In genomic region chr1:216702170-216702569, GRCh38 we compare ENCODE assay signal across 17 cellular contexts. TPM values are rescaled to one million over a fixed set of nuclear protein-coding genes. Genes with fewer than 3 reads are reported as not detected.
DNase-seq lines count a peak whose midpoint lies in the region; ATAC-seq and TF ChIP-seq lines count a peak whose summit lies in the region.
"Had no signal": no experiment of that assay in that cellular context is flagged by ENCODE, and none has a peak within 500 bp of the region (broad histone marks: within the 10 kb centered on the region; RNA-seq: fewer than 3 reads in every experiment).

No MANE protein-coding gene starts in this region.

- TF ChIP-seq CTCF in endodermal cell (conservative IDR thresholded peaks at IDR 0.05) (no peak), ascending aorta (IDR thresholded peaks at IDR 0.05) (no peak)

- H3K4me1 ChIP-seq in endodermal cell (ENCODE audit: control insufficient read depth, insufficient read depth, low read length): peaks cover 2% of the 10 kb centered on the region
- no peaks in the 10 kb centered on the region for H3K4me1 ChIP-seq in ascending aorta

- CTCF ChIA-PET in activated naive CD4-positive, alpha-beta T cell treated with anti-CD3 and anti-CD28 coated beads for 36 hours (lab: Charles Lee): no interaction called here

- H3K36me3 ChIP-seq in endodermal cell (ENCODE audit: control insufficient read depth, insufficient read depth, low read length): no peaks in the 10 kb centered on the region
- H3K36me3 ChIP-seq in ascending aorta: no peaks in the 10 kb centered on the region

- no peak overlapping the region for H3K4me3 Mint-ChIP-seq in activated naive CD4-positive, alpha-beta T cell treated with anti-CD3 and anti-CD28 coated beads for 36 hours
- no peak overlapping the region for H3K4me3 Mint-ChIP-seq in endodermal cell
- no peak overlapping the region for H3K4me3 Mint-ChIP-seq in activated CD4-positive, alpha-beta T cell treated with anti-CD3 and anti-CD28 coated beads, Interleukin-2, amount 10 ng/mL, durations not matched to agents 24 days and 14 days
- H3K4me3 Mint-ChIP-seq: activated CD4-positive, alpha-beta memory T cell treated with anti-CD3 and anti-CD28 coated beads, Interleukin-2, amount 10 ng/mL, durations not matched to agents 7 days and 5 days; stimulated activated naive CD8-positive, alpha-beta T cell treated with anti-CD3 and anti-CD28 coated beads, Interleukin-15, Interleukin-2, amounts not matched to agents 100 ng/mL and 50 ng/mL, for 24 hours; T-cell had no signal

- intact Hi-C loops in activated naive CD4-positive, alpha-beta T cell treated with anti-CD3 and anti-CD28 coated beads for 36 hours (cut with micrococcal nuclease): no loop called here
- intact Hi-C loops in ascending aorta (cut with DNase I): no loop called here
- intact Hi-C loops in activated CD4-positive, alpha-beta T cell treated with anti-CD3 and anti-CD28 coated beads, Interleukin-2, amount 10 ng/mL, durations not matched to agents 24 days and 14 days (cut with micrococcal nuclease): no loop called here

- H3K4me3 ChIP-seq in endodermal cell (ENCODE audit: low read length) (no peak overlapping the region), ascending aorta (no peak overlapping the region)
- H3K4me3 ChIP-seq: GM23248 had no signal

- no peaks in the 10 kb centered on the region for H3K36me3 Mint-ChIP-seq in activated naive CD4-positive, alpha-beta T cell treated with anti-CD3 and anti-CD28 coated beads for 36 hours (ENCODE audit: low read depth)
- no peaks in the 10 kb centered on the region for H3K36me3 Mint-ChIP-seq in endodermal cell (ENCODE audit: low read depth)
- no peaks in the 10 kb centered on the region for H3K36me3 Mint-ChIP-seq in activated CD4-positive, alpha-beta T cell treated with anti-CD3 and anti-CD28 coated beads, Interleukin-2, amount 10 ng/mL, durations not matched to agents 24 days and 14 days (ENCODE audit: low read depth)
- H3K36me3 Mint-ChIP-seq: T-cell had no signal

- H3K27me3 ChIP-seq in endodermal cell (ENCODE audit: control insufficient read depth, insufficient read depth, low read length, poor library complexity, severe bottlenecking) (no peaks in the 10 kb centered on the region), ascending aorta (no peaks in the 10 kb centered on the region)

- no peaks in the 10 kb centered on the region for H3K9me3 Mint-ChIP-seq in activated naive CD4-positive, alpha-beta T cell treated with anti-CD3 and anti-CD28 coated beads for 36 hours
- H3K9me3 Mint-ChIP-seq in endodermal cell: no peaks in the 10 kb centered on the region
- H3K9me3 Mint-ChIP-seq in activated CD4-positive, alpha-beta T cell treated with anti-CD3 and anti-CD28 coated beads, Interleukin-2, amount 10 ng/mL, durations not matched to agents 24 days and 14 days: no peaks in the 10 kb centered on the region
- H3K9me3 Mint-ChIP-seq: stimulated activated naive CD8-positive, alpha-beta T cell treated with anti-CD3 and anti-CD28 coated beads, Interleukin-15, Interleukin-2, amounts not matched to agents 100 ng/mL and 50 ng/mL, for 24 hours had no signal

- no peak overlapping the region for H3K27ac ChIP-seq in endodermal cell (ENCODE audit: low read depth, low read length)
- H3K27ac ChIP-seq in ascending aorta: no peak overlapping the region
- H3K27ac ChIP-seq: GM23248 had no signal

- DNase-seq in SIG-M5 treated with dmso at 0.1 percent for 504 hours (lab: John Stamatoyannopoulos, UW; ENCODE audit: unreplicated experiment) (peak; percentile 86), endodermal cell (no peak), ascending aorta (ENCODE audit: low spot score in 2 of 2) (no peak)
- no peak for DNase-seq in activated naive CD4-positive, alpha-beta T cell treated with anti-CD3 and anti-CD28 coated beads for 36 hours
- DNase-seq in activated CD4-positive, alpha-beta T cell treated with anti-CD3 and anti-CD28 coated beads, Interleukin-2, amount 10 ng/mL, durations not matched to agents 24 days and 14 days: no peak
- DNase-seq: activated CD4-positive, alpha-beta memory T cell treated with anti-CD3 and anti-CD28 coated beads, Interleukin-2, amount 10 ng/mL, durations not matched to agents 7 days and 5 days; activated naive CD4-positive, alpha-beta T cell treated with Interleukin-2 at 50 U/mL for 16 hours; cerebellar nuclear complex; GF-D8; GM23248; stimulated activated CD4-positive, alpha-beta T cell treated with anti-CD3 and anti-CD28 coated beads, Interleukin-2, amount 100 ng/mL, for 48 hours; T-cell had no signal

- no peaks in the 10 kb centered on the region for H3K4me1 Mint-ChIP-seq in activated naive CD4-positive, alpha-beta T cell treated with anti-CD3 and anti-CD28 coated beads for 36 hours (ENCODE audit: low read depth)
- H3K4me1 Mint-ChIP-seq in endodermal cell: peaks cover 34% of the 10 kb centered on the region
- H3K4me1 Mint-ChIP-seq in activated CD4-positive, alpha-beta T cell treated with anti-CD3 and anti-CD28 coated beads, Interleukin-2, amount 10 ng/mL, durations not matched to agents 24 days and 14 days: no peaks in the 10 kb centered on the region
- H3K4me1 Mint-ChIP-seq: activated CD4-positive, alpha-beta memory T cell treated with anti-CD3 and anti-CD28 coated beads, Interleukin-2, amount 10 ng/mL, durations not matched to agents 7 days and 5 days; T-cell had no signal

- H3K27me3 Mint-ChIP-seq in activated naive CD4-positive, alpha-beta T cell treated with anti-CD3 and anti-CD28 coated beads for 36 hours (ENCODE audit: low read depth): no peaks in the 10 kb centered on the region
- H3K27me3 Mint-ChIP-seq in endodermal cell (ENCODE audit: insufficient read depth): no peaks in the 10 kb centered on the region
- no peaks in the 10 kb centered on the region for H3K27me3 Mint-ChIP-seq in activated CD4-positive, alpha-beta T cell treated with anti-CD3 and anti-CD28 coated beads, Interleukin-2, amount 10 ng/mL, durations not matched to agents 24 days and 14 days
- H3K27me3 Mint-ChIP-seq: activated CD4-positive, alpha-beta memory T cell treated with anti-CD3 and anti-CD28 coated beads, Interleukin-2, amount 10 ng/mL, durations not matched to agents 7 days and 5 days; stimulated activated naive CD8-positive, alpha-beta T cell treated with anti-CD3 and anti-CD28 coated beads, Interleukin-15, Interleukin-2, amounts not matched to agents 100 ng/mL and 50 ng/mL, for 24 hours; T-cell had no signal

- no peak overlapping the region for H3K9ac ChIP-seq in endodermal cell (ENCODE audit: extremely low read depth, low read length, poor library complexity, severe bottlenecking)
- H3K9ac ChIP-seq: GM23248 had no signal

- H3K9me3 ChIP-seq in endodermal cell (ENCODE audit: control insufficient read depth, low read length) (no peaks in the 10 kb centered on the region), ascending aorta (no peaks in the 10 kb centered on the region)

- peak; percentile 88 for ATAC-seq in GM18867 (IDR thresholded peaks at IDR 0.05; ENCODE audit: unreplicated experiment)
- peak; percentile 79 for ATAC-seq in GM21619 (IDR thresholded peaks at IDR 0.05; ENCODE audit: unreplicated experiment)
- ATAC-seq in HG03354 (IDR thresholded peaks at IDR 0.05; ENCODE audit: poor library complexity, severe bottlenecking, unreplicated experiment): peak; percentile 81
- ATAC-seq: T-cell had no signal

- WGBS in endodermal cell (ENCODE audit: insufficient coverage in 1 of 2, insufficient read length in 1 of 2), 2 experiments: 100% methylated on average over 1 of the region's 3 CpGs; no CpG with 5 or more reads in 1 of the 2 experiments

- no peak overlapping the region for H3K27ac Mint-ChIP-seq in activated naive CD4-positive, alpha-beta T cell treated with anti-CD3 and anti-CD28 coated beads for 36 hours
- H3K27ac Mint-ChIP-seq in endodermal cell: no peak overlapping the region
- H3K27ac Mint-ChIP-seq in activated CD4-positive, alpha-beta T cell treated with anti-CD3 and anti-CD28 coated beads, Interleukin-2, amount 10 ng/mL, durations not matched to agents 24 days and 14 days: no peak overlapping the region
- H3K27ac Mint-ChIP-seq: activated CD4-positive, alpha-beta memory T cell treated with anti-CD3 and anti-CD28 coated beads, Interleukin-2, amount 10 ng/mL, durations not matched to agents 7 days and 5 days; stimulated activated naive CD8-positive, alpha-beta T cell treated with anti-CD3 and anti-CD28 coated beads, Interleukin-15, Interleukin-2, amounts not matched to agents 100 ng/mL and 50 ng/mL, for 24 hours; T-cell had no signal

RNA-seq across cellular contexts. Expression of gene ESRRG, which starts 21.1 kb away (rescaled TPM):
- not detected for total RNA-seq in activated naive CD4-positive, alpha-beta T cell treated with anti-CD3 and anti-CD28 coated beads for 36 hours
- 1 to 10 TPM; 5.1 to 6.7 TPM for total RNA-seq in endodermal cell
- 2.1 TPM for polyA plus RNA-seq in endodermal cell (2013, experiment 1 of 2)
- 2.0 TPM for polyA plus RNA-seq in endodermal cell (2013, experiment 2 of 2)
- not detected for total RNA-seq in ascending aorta
- total RNA-seq in activated CD4-positive, alpha-beta T cell treated with anti-CD3 and anti-CD28 coated beads, Interleukin-2, amount 10 ng/mL, durations not matched to agents 24 days and 14 days: not detected in 2 replicates
- total RNA-seq: activated CD4-positive, alpha-beta memory T cell treated with anti-CD3 and anti-CD28 coated beads, Interleukin-2, amount 10 ng/mL, durations not matched to agents 7 days and 5 days; GM23248; pulmonary artery endothelial cell had no signal
- polyA plus RNA-seq: GM23248 had no signal
